In the genomic region with DNA sequence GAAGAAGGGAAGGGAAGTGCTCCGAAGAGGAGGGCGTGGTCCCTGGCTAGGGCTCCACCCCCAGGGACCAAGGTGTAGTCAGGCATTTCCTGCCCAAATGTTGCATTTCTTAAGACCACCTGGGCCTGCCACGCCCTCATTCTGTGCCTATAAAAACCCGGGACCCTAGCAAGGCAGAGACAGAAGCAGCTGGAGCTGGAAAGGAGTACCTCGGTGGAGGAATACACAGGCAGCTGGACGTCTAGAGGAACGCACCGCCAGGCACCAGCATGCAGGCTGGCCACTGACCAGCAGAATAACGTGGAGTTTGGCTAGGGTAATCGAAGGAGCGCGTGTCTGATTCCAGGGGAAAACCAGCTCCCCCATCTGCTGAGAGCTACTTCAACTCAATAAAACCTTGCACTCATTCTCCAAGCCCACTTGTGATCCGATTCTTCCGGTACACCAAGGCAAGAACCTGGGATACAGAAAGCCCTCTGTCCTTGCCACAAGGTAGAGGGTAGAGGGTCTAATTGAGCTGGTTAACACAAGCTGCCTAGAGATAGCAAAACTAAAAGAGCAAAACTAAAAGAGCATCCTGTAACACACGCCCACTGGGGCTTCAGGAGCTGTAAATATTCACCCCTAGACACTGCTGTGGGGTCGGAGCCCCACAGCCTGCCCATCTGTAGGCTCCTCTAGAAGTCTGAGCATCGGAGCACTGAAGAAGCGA, we compare ENCODE assay signal across 1 cellular context.
TF ChIP-seq lines count a peak whose summit lies in the region.

No MANE protein-coding gene starts in this region.

TF ChIP-seq in K562, 482 proteins besides CTCF, POLR2A, EP300 and RAD21:
- TF ChIP-seq L3MBTL2 (IDR thresholded peaks at IDR 0.05) (0 out of 2 replicates have a peak, but pooled peaks have one; percentile 41), ZNF184 (CRISPR knock-in tag; IDR thresholded peaks at IDR 0.05) (no peak), TOE1 (IDR thresholded peaks at IDR 0.05; ENCODE audit: borderline replicate concordance) (no peak), TOE1 (CRISPR knock-in tag; IDR thresholded peaks at IDR 0.05; ENCODE audit: borderline replicate concordance, low read depth) (no peak), BRD4 (IDR thresholded peaks at IDR 0.05) (no peak), SPI1 (IDR thresholded peaks at IDR 0.05; ENCODE audit: borderline replicate concordance, low read depth, low read length) (peak; percentile 79; the same call in 1 of the 2 replicates), PHF8 (IDR thresholded peaks at IDR 0.05; ENCODE audit: borderline replicate concordance, low read length) (peak; percentile 25; the same call in 1 of the 2 replicates)
- TF ChIP-seq, protein P1, sequence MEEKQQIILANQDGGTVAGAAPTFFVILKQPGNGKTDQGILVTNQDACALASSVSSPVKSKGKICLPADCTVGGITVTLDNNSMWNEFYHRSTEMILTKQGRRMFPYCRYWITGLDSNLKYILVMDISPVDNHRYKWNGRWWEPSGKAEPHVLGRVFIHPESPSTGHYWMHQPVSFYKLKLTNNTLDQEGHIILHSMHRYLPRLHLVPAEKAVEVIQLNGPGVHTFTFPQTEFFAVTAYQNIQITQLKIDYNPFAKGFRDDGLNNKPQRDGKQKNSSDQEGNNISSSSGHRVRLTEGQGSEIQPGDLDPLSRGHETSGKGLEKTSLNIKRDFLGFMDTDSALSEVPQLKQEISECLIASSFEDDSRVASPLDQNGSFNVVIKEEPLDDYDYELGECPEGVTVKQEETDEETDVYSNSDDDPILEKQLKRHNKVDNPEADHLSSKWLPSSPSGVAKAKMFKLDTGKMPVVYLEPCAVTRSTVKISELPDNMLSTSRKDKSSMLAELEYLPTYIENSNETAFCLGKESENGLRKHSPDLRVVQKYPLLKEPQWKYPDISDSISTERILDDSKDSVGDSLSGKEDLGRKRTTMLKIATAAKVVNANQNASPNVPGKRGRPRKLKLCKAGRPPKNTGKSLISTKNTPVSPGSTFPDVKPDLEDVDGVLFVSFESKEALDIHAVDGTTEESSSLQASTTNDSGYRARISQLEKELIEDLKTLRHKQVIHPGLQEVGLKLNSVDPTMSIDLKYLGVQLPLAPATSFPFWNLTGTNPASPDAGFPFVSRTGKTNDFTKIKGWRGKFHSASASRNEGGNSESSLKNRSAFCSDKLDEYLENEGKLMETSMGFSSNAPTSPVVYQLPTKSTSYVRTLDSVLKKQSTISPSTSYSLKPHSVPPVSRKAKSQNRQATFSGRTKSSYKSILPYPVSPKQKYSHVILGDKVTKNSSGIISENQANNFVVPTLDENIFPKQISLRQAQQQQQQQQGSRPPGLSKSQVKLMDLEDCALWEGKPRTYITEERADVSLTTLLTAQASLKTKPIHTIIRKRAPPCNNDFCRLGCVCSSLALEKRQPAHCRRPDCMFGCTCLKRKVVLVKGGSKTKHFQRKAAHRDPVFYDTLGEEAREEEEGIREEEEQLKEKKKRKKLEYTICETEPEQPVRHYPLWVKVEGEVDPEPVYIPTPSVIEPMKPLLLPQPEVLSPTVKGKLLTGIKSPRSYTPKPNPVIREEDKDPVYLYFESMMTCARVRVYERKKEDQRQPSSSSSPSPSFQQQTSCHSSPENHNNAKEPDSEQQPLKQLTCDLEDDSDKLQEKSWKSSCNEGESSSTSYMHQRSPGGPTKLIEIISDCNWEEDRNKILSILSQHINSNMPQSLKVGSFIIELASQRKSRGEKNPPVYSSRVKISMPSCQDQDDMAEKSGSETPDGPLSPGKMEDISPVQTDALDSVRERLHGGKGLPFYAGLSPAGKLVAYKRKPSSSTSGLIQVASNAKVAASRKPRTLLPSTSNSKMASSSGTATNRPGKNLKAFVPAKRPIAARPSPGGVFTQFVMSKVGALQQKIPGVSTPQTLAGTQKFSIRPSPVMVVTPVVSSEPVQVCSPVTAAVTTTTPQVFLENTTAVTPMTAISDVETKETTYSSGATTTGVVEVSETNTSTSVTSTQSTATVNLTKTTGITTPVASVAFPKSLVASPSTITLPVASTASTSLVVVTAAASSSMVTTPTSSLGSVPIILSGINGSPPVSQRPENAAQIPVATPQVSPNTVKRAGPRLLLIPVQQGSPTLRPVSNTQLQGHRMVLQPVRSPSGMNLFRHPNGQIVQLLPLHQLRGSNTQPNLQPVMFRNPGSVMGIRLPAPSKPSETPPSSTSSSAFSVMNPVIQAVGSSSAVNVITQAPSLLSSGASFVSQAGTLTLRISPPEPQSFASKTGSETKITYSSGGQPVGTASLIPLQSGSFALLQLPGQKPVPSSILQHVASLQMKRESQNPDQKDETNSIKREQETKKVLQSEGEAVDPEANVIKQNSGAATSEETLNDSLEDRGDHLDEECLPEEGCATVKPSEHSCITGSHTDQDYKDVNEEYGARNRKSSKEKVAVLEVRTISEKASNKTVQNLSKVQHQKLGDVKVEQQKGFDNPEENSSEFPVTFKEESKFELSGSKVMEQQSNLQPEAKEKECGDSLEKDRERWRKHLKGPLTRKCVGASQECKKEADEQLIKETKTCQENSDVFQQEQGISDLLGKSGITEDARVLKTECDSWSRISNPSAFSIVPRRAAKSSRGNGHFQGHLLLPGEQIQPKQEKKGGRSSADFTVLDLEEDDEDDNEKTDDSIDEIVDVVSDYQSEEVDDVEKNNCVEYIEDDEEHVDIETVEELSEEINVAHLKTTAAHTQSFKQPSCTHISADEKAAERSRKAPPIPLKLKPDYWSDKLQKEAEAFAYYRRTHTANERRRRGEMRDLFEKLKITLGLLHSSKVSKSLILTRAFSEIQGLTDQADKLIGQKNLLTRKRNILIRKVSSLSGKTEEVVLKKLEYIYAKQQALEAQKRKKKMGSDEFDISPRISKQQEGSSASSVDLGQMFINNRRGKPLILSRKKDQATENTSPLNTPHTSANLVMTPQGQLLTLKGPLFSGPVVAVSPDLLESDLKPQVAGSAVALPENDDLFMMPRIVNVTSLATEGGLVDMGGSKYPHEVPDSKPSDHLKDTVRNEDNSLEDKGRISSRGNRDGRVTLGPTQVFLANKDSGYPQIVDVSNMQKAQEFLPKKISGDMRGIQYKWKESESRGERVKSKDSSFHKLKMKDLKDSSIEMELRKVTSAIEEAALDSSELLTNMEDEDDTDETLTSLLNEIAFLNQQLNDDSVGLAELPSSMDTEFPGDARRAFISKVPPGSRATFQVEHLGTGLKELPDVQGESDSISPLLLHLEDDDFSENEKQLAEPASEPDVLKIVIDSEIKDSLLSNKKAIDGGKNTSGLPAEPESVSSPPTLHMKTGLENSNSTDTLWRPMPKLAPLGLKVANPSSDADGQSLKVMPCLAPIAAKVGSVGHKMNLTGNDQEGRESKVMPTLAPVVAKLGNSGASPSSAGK (IDR thresholded peaks at IDR 0.05), result peak; percentile 40; the same call in 1 of the 2 replicates
- TF ChIP-seq, protein P2, sequence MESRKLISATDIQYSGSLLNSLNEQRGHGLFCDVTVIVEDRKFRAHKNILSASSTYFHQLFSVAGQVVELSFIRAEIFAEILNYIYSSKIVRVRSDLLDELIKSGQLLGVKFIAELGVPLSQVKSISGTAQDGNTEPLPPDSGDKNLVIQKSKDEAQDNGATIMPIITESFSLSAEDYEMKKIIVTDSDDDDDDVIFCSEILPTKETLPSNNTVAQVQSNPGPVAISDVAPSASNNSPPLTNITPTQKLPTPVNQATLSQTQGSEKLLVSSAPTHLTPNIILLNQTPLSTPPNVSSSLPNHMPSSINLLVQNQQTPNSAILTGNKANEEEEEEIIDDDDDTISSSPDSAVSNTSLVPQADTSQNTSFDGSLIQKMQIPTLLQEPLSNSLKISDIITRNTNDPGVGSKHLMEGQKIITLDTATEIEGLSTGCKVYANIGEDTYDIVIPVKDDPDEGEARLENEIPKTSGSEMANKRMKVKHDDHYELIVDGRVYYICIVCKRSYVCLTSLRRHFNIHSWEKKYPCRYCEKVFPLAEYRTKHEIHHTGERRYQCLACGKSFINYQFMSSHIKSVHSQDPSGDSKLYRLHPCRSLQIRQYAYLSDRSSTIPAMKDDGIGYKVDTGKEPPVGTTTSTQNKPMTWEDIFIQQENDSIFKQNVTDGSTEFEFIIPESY (CRISPR knock-in tag; IDR thresholded peaks at IDR 0.05), result 0 out of 2 replicates have a peak, but pooled peaks have one; percentile 24
